ENCODE assay signal across 8 cellular contexts in genomic region chr3:32198011-32198410, GRCh38. TPM values are rescaled to one million over a fixed set of nuclear protein-coding genes. Genes with fewer than 3 reads are reported as not detected.
"Had no signal": no experiment of that assay in that cellular context is flagged by ENCODE, and none has a peak within 500 bp of the region (broad histone marks: within the 10 kb centered on the region; RNA-seq: fewer than 3 reads in every experiment).

No MANE protein-coding gene starts in this region.

- H3K27ac Mint-ChIP-seq: GM23338, H9, HFFc6 had no signal

- H3K4me3 Mint-ChIP-seq: GM23338, H9, HFFc6 had no signal

- H3K9me3 Mint-ChIP-seq: GM23338, H9, HFFc6 had no signal

- ATAC-seq: GM23338, HCT116 had no signal

- H3K4me1 Mint-ChIP-seq: GM23338, H9 had no signal

- DNase-seq: GM23248, GOT3, H7, H9, HCEC 1CT, HFFc6 had no signal

RNA-seq across cellular contexts. Expression of gene CMTM8, which starts 40.5 kb away (rescaled TPM):
- total RNA-seq: GM23248, HFFc6 had no signal
